In genomic region chr17:40326014-40326831, GRCh38 we compare ENCODE assay signal across 7 cellular contexts. TPM values are rescaled to one million over a fixed set of nuclear protein-coding genes. Genes with fewer than 3 reads are reported as not detected.
DNase-seq lines count a peak whose midpoint lies in the region; ATAC-seq and TF ChIP-seq lines count a peak whose summit lies in the region.

No MANE protein-coding gene starts in this region.

- CTCF ChIA-PET in activated CD4-positive, alpha-beta memory T cell treated with anti-CD3 and anti-CD28 coated beads for 36 hours (lab: Charles Lee): interaction anchor here (0.9 to 6.9 kb wide), 7 partner anchors 10 to 36 kb away, joined by 3 to 34 read pairs (median 6); no protein-coding TSS in a partner anchor

- no peak for ATAC-seq in left ventricle myocardium superior

- H3K27me3 Mint-ChIP-seq in activated CD4-positive, alpha-beta memory T cell treated with anti-CD3 and anti-CD28 coated beads for 36 hours: peaks cover 2% of the 10 kb centered on the region

- POLR2A ChIA-PET in activated CD4-positive, alpha-beta memory T cell treated with anti-CD3 and anti-CD28 coated beads for 36 hours (lab: Charles Lee): interaction anchor here (0.7 to 2.4 kb wide), 8 partner anchors 9 to 304 kb away, joined by 3 to 8 read pairs (median 3); no protein-coding TSS in a partner anchor

- H3K36me3 Mint-ChIP-seq in activated CD4-positive, alpha-beta memory T cell treated with anti-CD3 and anti-CD28 coated beads for 36 hours: peaks cover 2% of the 10 kb centered on the region

- H4K20me1 ChIP-seq in Loucy (ENCODE audit: insufficient read depth, low read length, poor library complexity, severe bottlenecking): peaks cover 48% of the 10 kb centered on the region

- 59 to 63% methylated on average over 14 to 17 of the region's 17 CpGs for WGBS in testis, 2 donors

- peaks cover 76% of the 10 kb centered on the region for H3K4me1 ChIP-seq in Loucy (ENCODE audit: insufficient read depth, low read length, poor library complexity, severe bottlenecking)
- H3K4me1 ChIP-seq in testis: peaks cover 96% of the 10 kb centered on the region

- H2AFZ ChIP-seq in Loucy (ENCODE audit: low read length): no peak overlapping the region

- no peaks in the 10 kb centered on the region for H3K9me3 Mint-ChIP-seq in activated CD4-positive, alpha-beta memory T cell treated with anti-CD3 and anti-CD28 coated beads for 36 hours

- peak overlapping the region; percentile 7 to 42 for H3K27ac ChIP-seq in testis

- no peak for TF ChIP-seq POLR2A in testis (IDR thresholded peaks at IDR 0.05)

- H3K9me3 ChIP-seq in Loucy (ENCODE audit: insufficient read depth, low read depth, low read length) (no peaks in the 10 kb centered on the region), testis (no peaks in the 10 kb centered on the region)

- peaks cover 95% of the 10 kb centered on the region for H3K4me1 Mint-ChIP-seq in activated CD4-positive, alpha-beta memory T cell treated with anti-CD3 and anti-CD28 coated beads for 36 hours (ENCODE audit: low read depth)

- H3K27me3 ChIP-seq in Loucy (ENCODE audit: insufficient read depth, low read length, poor library complexity, severe bottlenecking): no peaks in the 10 kb centered on the region
- no peaks in the 10 kb centered on the region for H3K27me3 ChIP-seq in testis

- TF ChIP-seq CTCF in Loucy (conservative IDR thresholded peaks at IDR 0.05; ENCODE audit: low read length) (no peak), testis (IDR thresholded peaks at IDR 0.05) (no peak)

- peak overlapping the region; percentile 99 for H3K27ac Mint-ChIP-seq in activated CD4-positive, alpha-beta memory T cell treated with anti-CD3 and anti-CD28 coated beads for 36 hours

- H3K9me2 ChIP-seq in Loucy (replicated peaks; ENCODE audit: low read depth, low read length): no peaks in the 10 kb centered on the region

- H3K4me3 Mint-ChIP-seq in activated CD4-positive, alpha-beta memory T cell treated with anti-CD3 and anti-CD28 coated beads for 36 hours: peak overlapping the region; percentile 74

- peaks cover 90% of the 10 kb centered on the region for H3K79me2 ChIP-seq in Loucy (ENCODE audit: insufficient read depth, low read length)

- intact Hi-C loops in activated CD4-positive, alpha-beta memory T cell treated with anti-CD3 and anti-CD28 coated beads for 36 hours (cut with micrococcal nuclease): no loop called here
- intact Hi-C loops in left ventricle myocardium superior (cut with micrococcal nuclease) (no loop called here), testis (cut with DNase I; ENCODE audit: low total_unique reads) (no loop called here)

- H3F3A ChIP-seq in Loucy (ENCODE audit: low read depth): no peaks in the 10 kb centered on the region

- peak overlapping the region; percentile 51 for H3K9ac ChIP-seq in Loucy (ENCODE audit: low read depth, low read length, poor library complexity, severe bottlenecking)

- H3K4me3 ChIP-seq in Loucy (ENCODE audit: low read length, poor library complexity, severe bottlenecking): peak overlapping the region; percentile 39
- H3K4me3 ChIP-seq in testis: no peak overlapping the region

- peak overlapping the region; percentile 64 for H3K4me2 ChIP-seq in Loucy (ENCODE audit: low read depth, low read length, poor library complexity, severe bottlenecking)

- H3K36me3 ChIP-seq in Loucy (ENCODE audit: insufficient read depth, low read length) (peaks cover 4% of the 10 kb centered on the region; the same call in 1 of the 2 replicates), testis (ENCODE audit: low read depth, missing control alignments) (no peaks in the 10 kb centered on the region)

- peak; percentile 81 for DNase-seq in activated CD4-positive, alpha-beta memory T cell treated with anti-CD3 and anti-CD28 coated beads for 36 hours
- DNase-seq in left ventricle myocardium superior (peak; percentile 30), testis (no peak), islet precursor cell (no peak), SW480 (ENCODE audit: low spot score) (no peak), NCI-H2029 treated with DMSO at 0.1 percent for 48 hours (lab: John Stamatoyannopoulos, UW) (no peak)

RNA-seq across cellular contexts. Expression of gene RARA, which starts 17.2 kb away (rescaled TPM):
- total RNA-seq in activated CD4-positive, alpha-beta memory T cell treated with anti-CD3 and anti-CD28 coated beads for 36 hours: 10 to 100 TPM; 31.2 TPM
- total RNA-seq in left ventricle myocardium superior (18.6 TPM), testis (10 to 100 TPM; 65.5 to 66.0 TPM)
- 49.8 TPM for polyA plus RNA-seq in testis (ENCODE audit: insufficient read depth, low read depth, low replicate concordance)

RNA-seq across cellular contexts. Expression of gene GJD3, which starts 38.3 kb away (rescaled TPM):
- total RNA-seq in activated CD4-positive, alpha-beta memory T cell treated with anti-CD3 and anti-CD28 coated beads for 36 hours: under 1 TPM in 1 of 2 experiments, not detected in 1; 0.27 TPM
- total RNA-seq in left ventricle myocardium superior (1.2 TPM), testis (1 to 10 TPM; 2.1 to 2.6 TPM)
- polyA plus RNA-seq in testis (ENCODE audit: insufficient read depth, low read depth, low replicate concordance): not detected

RNA-seq across cellular contexts. Expression of gene CDC6, which starts 38.5 kb away (rescaled TPM):
- 10 to 100 TPM; 95.6 to 95.7 TPM for total RNA-seq in activated CD4-positive, alpha-beta memory T cell treated with anti-CD3 and anti-CD28 coated beads for 36 hours
- total RNA-seq in left ventricle myocardium superior (0.99 TPM), testis (10 to 100 TPM; 12.4 to 22.8 TPM)
- 14.7 TPM for polyA plus RNA-seq in testis (ENCODE audit: insufficient read depth, low read depth, low replicate concordance)

Comparison
In these comparisons a context has a peak if more than half of its experiments do, and no peak if none do; other contexts are left out.
1. DNase-seq: peak in activated CD4-positive, alpha-beta memory T cell treated with anti-CD3 and anti-CD28 coated beads for 36 hours (single experiment) and left ventricle myocardium superior (single experiment); none in testis (single experiment), islet precursor cell (single experiment), SW480 (single experiment) and NCI-H2029 treated with DMSO at 0.1 percent for 48 hours (single experiment).
2. RNA of gene CDC6, which starts 38.5 kb away (total RNA-seq): 95.6 to 95.7 TPM in activated CD4-positive, alpha-beta memory T cell treated with anti-CD3 and anti-CD28 coated beads for 36 hours; 12.4 to 22.8 TPM in testis and 0.99 TPM in left ventricle myocardium superior (single experiment); every median in the first group is over 4 times any median in the second.